13 cellular contexts compared by ENCODE assay signal in the genomic region with DNA sequence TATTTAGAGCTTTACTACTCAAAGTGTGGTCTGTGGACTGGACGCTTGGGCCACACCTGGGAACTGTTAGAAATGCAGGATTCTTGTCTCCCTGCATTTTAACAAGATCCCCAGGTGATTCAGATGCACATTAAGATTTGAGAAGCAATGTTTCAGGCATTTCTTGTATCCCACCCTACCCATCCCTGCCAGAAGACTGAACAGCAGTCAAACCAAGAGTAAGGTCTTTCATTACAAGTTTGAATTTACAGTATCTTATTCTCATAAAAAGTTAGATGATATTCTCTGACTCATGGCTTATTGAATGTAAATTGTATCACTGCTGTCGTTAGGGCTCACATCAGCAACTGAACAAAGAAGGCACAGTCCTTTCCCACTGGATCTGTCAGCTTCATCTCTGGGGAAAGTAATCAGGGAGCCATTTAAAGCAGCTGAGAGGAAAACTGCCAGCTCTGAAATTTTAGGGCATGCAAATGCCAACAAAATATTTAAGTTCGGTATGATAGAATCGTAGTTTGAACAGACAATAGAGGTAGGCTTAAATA.
A peak's percentile ranks its signal among the peaks of the same experiment; 100 is the strongest.
DNase-seq lines count a peak whose midpoint lies in the region; ATAC-seq and TF ChIP-seq lines count a peak whose summit lies in the region.
"Had no signal": no experiment of that assay in that cellular context is flagged by ENCODE, and none has a peak within 500 bp of the region (broad histone marks: within the 10 kb centered on the region; RNA-seq: fewer than 3 reads in every experiment).

No MANE protein-coding gene starts in this region.

- peaks cover 11% of the 10 kb centered on the region in 2 donors for H3K4me1 ChIP-seq in muscle layer of duodenum (ENCODE audit: control insufficient read depth in 1 of 2, insufficient read depth in 2 of 2, low read length in 2 of 2)

- H3K4me3 ChIP-seq in coronary artery (no peak overlapping the region), muscle layer of duodenum (ENCODE audit: low read depth in 1 of 2, low read length in 2 of 2) (no peak overlapping the region)
- H3K4me3 ChIP-seq: lung, tibial nerve had no signal

- no peak overlapping the region for H3K4me3 Mint-ChIP-seq in naive thymus-derived CD8-positive, alpha-beta T cell

- H3K4me1 Mint-ChIP-seq in naive thymus-derived CD8-positive, alpha-beta T cell: no peaks in the 10 kb centered on the region

- POLR2A ChIA-PET in naive thymus-derived CD8-positive, alpha-beta T cell (lab: Charles Lee): no interaction called here

- H3K36me3 ChIP-seq in muscle layer of duodenum (ENCODE audit: control insufficient read depth in 1 of 2, insufficient read depth in 2 of 2, low read length in 2 of 2): no peaks in the 10 kb centered on the region
- H3K36me3 ChIP-seq: tibial nerve had no signal

- no peak for TF ChIP-seq CTCF in coronary artery (IDR thresholded peaks at IDR 0.05)

- H3K27ac Mint-ChIP-seq in naive thymus-derived CD8-positive, alpha-beta T cell: no peak overlapping the region

- H3K27me3 ChIP-seq in muscle layer of duodenum (ENCODE audit: low read depth, low read length): no peaks in the 10 kb centered on the region
- H3K27me3 ChIP-seq: tibial nerve had no signal

- DNase-seq in SK-MEL-5 (ENCODE audit: low read depth, low spot score): peak; percentile 56
- DNase-seq in coronary artery (ENCODE audit: low spot score): no peak
- DNase-seq in naive thymus-derived CD8-positive, alpha-beta T cell: no peak
- DNase-seq: cerebellar nuclear complex; MV-4-11; stimulated activated CD4-positive, alpha-beta T cell treated with anti-CD3 and anti-CD28 coated beads, Interleukin-4, amount 100 ng/mL, for 24 hours had no signal

- H3K27ac ChIP-seq in coronary artery (peak overlapping the region; percentile 60 to 71), muscle layer of duodenum (ENCODE audit: low read length) (peak overlapping the region; percentile 88), temporal lobe (ENCODE audit: low read depth, low read length) (peak overlapping the region; percentile 98)
- H3K27ac ChIP-seq: C4-2B had no signal

- H3K9me3 ChIP-seq in muscle layer of duodenum (ENCODE audit: control insufficient read depth in 1 of 2, low read length in 2 of 2): no peaks in the 10 kb centered on the region
- H3K9me3 ChIP-seq: tibial nerve had no signal

- H3K27me3 Mint-ChIP-seq in naive thymus-derived CD8-positive, alpha-beta T cell: peaks cover 0 to 10% (median 0%) of the 10 kb centered on the region in 5 donors

- no peaks in the 10 kb centered on the region for H3K36me3 Mint-ChIP-seq in naive thymus-derived CD8-positive, alpha-beta T cell

- H3K9me3 Mint-ChIP-seq in naive thymus-derived CD8-positive, alpha-beta T cell: peaks cover 0 to 7% (median 2%) of the 10 kb centered on the region in 9 donors

- in situ Hi-C loops in SK-MEL-5 (cut with HindIII; ENCODE audit: low pct_unique_long_range_greater_than_20kb, low sequenced_read_pairs): no loop called here

- no peak for ATAC-seq in naive thymus-derived CD8-positive, alpha-beta T cell
- ATAC-seq in HG02678 (IDR thresholded peaks at IDR 0.05; ENCODE audit: unreplicated experiment) (no peak), HG02571 (IDR thresholded peaks at IDR 0.05; ENCODE audit: unreplicated experiment) (no peak)
